In genomic region chr14:105026789-105027563, GRCh38 we compare ENCODE assay signal across 10 cellular contexts. TPM values are rescaled to one million over a fixed set of nuclear protein-coding genes. Genes with fewer than 3 reads are reported as not detected.
DNase-seq lines count a peak whose midpoint lies in the region; ATAC-seq and TF ChIP-seq lines count a peak whose summit lies in the region.
"Had no signal": no experiment of that assay in that cellular context is flagged by ENCODE, and none has a peak within 500 bp of the region (broad histone marks: within the 10 kb centered on the region; RNA-seq: fewer than 3 reads in every experiment).

No MANE protein-coding gene starts in this region.

- no TSS peak for BruUV-seq in A673 (replicated peaks; lab: Mats Ljungman, UMichigan)

- POLR2A ChIA-PET in A673 (lab: Charles Lee; ENCODE audit: low non-redundant PET) = no interaction called here

- no peaks in the 10 kb centered on the region for H3K9me3 Mint-ChIP-seq in central memory CD8-positive, alpha-beta T cell

- TF ChIP-seq CTCF in A673 (conservative IDR thresholded peaks at IDR 0.05; ENCODE audit: low read depth, low read length) = no peak
- TF ChIP-seq CTCF in GM12864 (IDR thresholded peaks at IDR 0.05; ENCODE audit: low read depth, low read length, missing control alignments) = no peak
- TF ChIP-seq CTCF in OCI-LY3 (IDR thresholded peaks at IDR 0.05; ENCODE audit: low read depth, low read length) = no peak

- H3K79me2 ChIP-seq in OCI-LY3 (ENCODE audit: low read length) = peaks cover 8% of the 10 kb centered on the region

- H3K36me3 Mint-ChIP-seq in central memory CD8-positive, alpha-beta T cell (ENCODE audit: insufficient read depth) = peaks cover 5% of the 10 kb centered on the region

- H2AFZ ChIP-seq in OCI-LY3 (ENCODE audit: low read depth, low read length) = no peak overlapping the region

- intact Hi-C loops in A673 (cut with micrococcal nuclease; ENCODE audit: unreplicated experiment) = no loop called here

- no peak overlapping the region for H3K4me3 ChIP-seq in A673 (ENCODE audit: low read depth, low read length, poor library complexity, severe bottlenecking)
- H3K4me3 ChIP-seq in GM12864 (ENCODE audit: low read depth, low read length) = no peak overlapping the region
- H3K4me3 ChIP-seq in OCI-LY3 (ENCODE audit: low read length) = no peak overlapping the region
- H3K4me3 ChIP-seq in effector memory CD4-positive, alpha-beta T cell (ENCODE audit: insufficient read depth, low read depth, low read length, poor library complexity, severe bottlenecking) = no peak overlapping the region
- H3K4me3 ChIP-seq: Peyer's patch had no signal

- H3K27ac ChIP-seq in A673 (ENCODE audit: low read depth, low read length, poor library complexity, severe bottlenecking) = no peak overlapping the region
- peak overlapping the region; percentile 89 for H3K27ac ChIP-seq in OCI-LY3 (ENCODE audit: low read length)
- no peak overlapping the region for H3K27ac ChIP-seq in effector memory CD4-positive, alpha-beta T cell (ENCODE audit: insufficient read depth, low read length, poor library complexity, severe bottlenecking)

- no peak for ATAC-seq in central memory CD8-positive, alpha-beta T cell (replicated peaks; ENCODE audit: extremely low read depth, poor library complexity, severe bottlenecking)

- DNase-seq in A673 (ENCODE audit: low spot score) (peak; percentile 38), GM12864 (ENCODE audit: low read depth) (peak; percentile 58), mesenteric fat pad (ENCODE audit: low spot score) (no peak), NCI-H2196 treated with DMSO at 0.1 percent for 48 hours (lab: John Stamatoyannopoulos, UW; ENCODE audit: unreplicated experiment) (no peak), activated gamma-delta T cell (lab: John Stamatoyannopoulos, UW) (no peak)
- DNase-seq in central memory CD8-positive, alpha-beta T cell (ENCODE audit: low spot score in 2 of 2) = no peak
- no peak for DNase-seq in effector memory CD4-positive, alpha-beta T cell
- DNase-seq: activated T-cell treated with anti-CD3 and anti-CD28 coated beads, Interleukin-2, amount 50 U/mL, for 1 hour; Peyer's patch had no signal

- no peak overlapping the region for H3K4me3 Mint-ChIP-seq in central memory CD8-positive, alpha-beta T cell

- no peaks in the 10 kb centered on the region for H4K20me1 ChIP-seq in OCI-LY3 (ENCODE audit: insufficient read depth, low read length)

- no peaks in the 10 kb centered on the region for H3K27me3 ChIP-seq in A673 (replicated peaks; ENCODE audit: insufficient read depth, low read depth, low read length, poor library complexity)
- no peaks in the 10 kb centered on the region for H3K27me3 ChIP-seq in OCI-LY3 (ENCODE audit: low read depth, low read length)
- H3K27me3 ChIP-seq in effector memory CD4-positive, alpha-beta T cell (replicated peaks; ENCODE audit: control insufficient read depth, insufficient read depth, low read length, poor library complexity, severe bottlenecking) = no peaks in the 10 kb centered on the region
- H3K27me3 ChIP-seq: Peyer's patch had no signal

- peak overlapping the region; percentile 83 for H3K27ac Mint-ChIP-seq in central memory CD8-positive, alpha-beta T cell (ENCODE audit: low read depth)

- no peaks in the 10 kb centered on the region for H3K36me3 ChIP-seq in A673 (ENCODE audit: insufficient read depth, low read length, poor library complexity, severe bottlenecking)
- H3K36me3 ChIP-seq in OCI-LY3 (replicated peaks; ENCODE audit: low read depth, low read length) = no peaks in the 10 kb centered on the region
- H3K36me3 ChIP-seq in effector memory CD4-positive, alpha-beta T cell (ENCODE audit: control insufficient read depth, insufficient read depth, low read length) = no peaks in the 10 kb centered on the region
- H3K36me3 ChIP-seq: Peyer's patch had no signal

- H3K4me1 ChIP-seq in A673 (ENCODE audit: insufficient read depth, low read length, poor library complexity, severe bottlenecking) (peaks cover 13% of the 10 kb centered on the region), OCI-LY3 (ENCODE audit: low read length) (peaks cover 42% of the 10 kb centered on the region)
- H3K4me1 ChIP-seq in effector memory CD4-positive, alpha-beta T cell (ENCODE audit: control insufficient read depth, insufficient read depth, low read length, poor library complexity, severe bottlenecking) = peaks cover 5% of the 10 kb centered on the region

- peak overlapping the region; percentile 63; the same call in 1 of the 2 replicates for H3K4me2 ChIP-seq in OCI-LY3 (ENCODE audit: low read length)

- peaks cover 8% of the 10 kb centered on the region for H3K4me1 Mint-ChIP-seq in central memory CD8-positive, alpha-beta T cell

- CTCF ChIA-PET in A673 (lab: Charles Lee) = no interaction called here

- no peaks in the 10 kb centered on the region for H3K27me3 Mint-ChIP-seq in central memory CD8-positive, alpha-beta T cell

- no peak overlapping the region for H3K9ac ChIP-seq in OCI-LY3 (ENCODE audit: low read length)

- no peaks in the 10 kb centered on the region for H3K9me3 ChIP-seq in A673 (ENCODE audit: low read depth, low read length, poor library complexity, severe bottlenecking)
- H3K9me3 ChIP-seq in OCI-LY3 (ENCODE audit: insufficient read depth, low read length) = no peaks in the 10 kb centered on the region
- H3K9me3 ChIP-seq in effector memory CD4-positive, alpha-beta T cell (ENCODE audit: control insufficient read depth, low read length) = no peaks in the 10 kb centered on the region
- H3K9me3 ChIP-seq: Peyer's patch had no signal

RNA-seq across cellular contexts. Expression of gene CDCA4, which starts 6.1 kb away (rescaled TPM):
- total RNA-seq in A673 (2021) (49.7 and 51.1 TPM in 2 replicates), mesenteric fat pad (3.4 TPM)

RNA-seq across cellular contexts. Expression of gene GPR132, which starts 38.3 kb away (rescaled TPM):
- not detected in 2 replicates for total RNA-seq in A673 (2021)
- total RNA-seq in mesenteric fat pad = 4.5 TPM

RNA-seq across cellular contexts. Expression of gene CLBA1, which starts 41.4 kb away (rescaled TPM):
- total RNA-seq in A673 (2021) = 14.3 and 14.6 TPM in 2 replicates
- total RNA-seq in mesenteric fat pad = 2.8 TPM

RNA-seq across cellular contexts. Expression of gene AHNAK2, which starts 48.8 kb away (rescaled TPM):
- total RNA-seq in A673 (2021) (0.56 and 0.59 TPM in 2 replicates), mesenteric fat pad (15.7 TPM)

Comparison
In these comparisons a context has a peak if more than half of its experiments do, and no peak if none do; other contexts are left out.
1. DNase-seq: peak in A673 (single experiment) and GM12864 (single experiment); none in central memory CD8-positive, alpha-beta T cell (0 of 2), mesenteric fat pad (single experiment), effector memory CD4-positive, alpha-beta T cell (0 of 3), NCI-H2196 treated with DMSO at 0.1 percent for 48 hours (single experiment) and activated gamma-delta T cell (single experiment).
2. RNA of gene CDCA4, which starts 6.1 kb away (total RNA-seq): 49.7 to 51.1 TPM in A673; 3.4 TPM in mesenteric fat pad (single experiment); every median in the first group is over 10 times any median in the second.